ENCODE assay signal across 19 cellular contexts in genomic region chr18:78518805-78519204, GRCh38.
DNase-seq lines count a peak whose midpoint lies in the region; ATAC-seq and TF ChIP-seq lines count a peak whose summit lies in the region.
"Had no signal": no experiment of that assay in that cellular context is flagged by ENCODE, and none has a peak within 500 bp of the region (broad histone marks: within the 10 kb centered on the region; RNA-seq: fewer than 3 reads in every experiment).

No MANE protein-coding gene starts in this region.

- H3K4me1 ChIP-seq in sigmoid colon, result no peaks in the 10 kb centered on the region
- H3K4me1 ChIP-seq: A549, HAP-1 had no signal

- 89 to 93% methylated on average over 25 of the region's 25 CpGs for WGBS in sigmoid colon, 2 donors

- peaks cover 11% of the 10 kb centered on the region for H3K27me3 Mint-ChIP-seq in stimulated activated naive CD8-positive, alpha-beta T cell treated with anti-CD3 and anti-CD28 coated beads, Interleukin-15, amount 100 ng/mL, for 72 hours
- H3K27me3 Mint-ChIP-seq: CD4-positive, alpha-beta memory T cell; IgD-negative memory B cell had no signal

- no peak overlapping the region for H3K27ac ChIP-seq in sigmoid colon
- H3K27ac ChIP-seq: 22Rv1, A549, C4-2B had no signal

- DNase-seq in activated effector memory CD4-positive, alpha-beta T cell treated with anti-CD3 and anti-CD28 coated beads, Interleukin-2, amount 50 U/mL, for 16 hours, result peak; percentile 52
- no peak for DNase-seq in activated effector memory CD4-positive, alpha-beta T cell treated with Interleukin-2 at 50 U/mL for 16 hours
- DNase-seq in left lobe of liver (ENCODE audit: low spot score), result peak; percentile 28
- peak; percentile 60 for DNase-seq in sigmoid colon
- DNase-seq in stimulated activated naive CD8-positive, alpha-beta T cell treated with anti-CD3 and anti-CD28 coated beads, Interleukin-15, amount 100 ng/mL, for 72 hours, result no peak
- DNase-seq in NCI-H1436 treated with DMSO at 0.1 percent for 48 hours (lab: John Stamatoyannopoulos, UW), result no peak
- DNase-seq: AML-193; CD4-positive, alpha-beta memory T cell; DMS153; DMS79; GDM1; GOT3 had no signal

- H3K4me3 ChIP-seq in sigmoid colon, result no peak overlapping the region
- H3K4me3 ChIP-seq: A549, HAP-1 had no signal

- H3K4me1 Mint-ChIP-seq in stimulated activated naive CD8-positive, alpha-beta T cell treated with anti-CD3 and anti-CD28 coated beads, Interleukin-15, amount 100 ng/mL, for 72 hours, result no peaks in the 10 kb centered on the region
- H3K4me1 Mint-ChIP-seq: CD4-positive, alpha-beta memory T cell; IgD-negative memory B cell had no signal

- intact Hi-C loops in sigmoid colon (cut with DNase I), result no loop called here

- no peak for TF ChIP-seq EP300 in sigmoid colon (IDR thresholded peaks at IDR 0.05)

- H3K36me3 ChIP-seq in sigmoid colon, result no peaks in the 10 kb centered on the region
- H3K36me3 ChIP-seq: HAP-1 had no signal

- no peak for TF ChIP-seq CTCF in sigmoid colon (IDR thresholded peaks at IDR 0.05)

- ATAC-seq in left lobe of liver (no peak), GM21381 (IDR thresholded peaks at IDR 0.05; ENCODE audit: unreplicated experiment) (no peak)
- no peak for ATAC-seq in stimulated activated naive CD8-positive, alpha-beta T cell treated with anti-CD3 and anti-CD28 coated beads, Interleukin-15, amount 100 ng/mL, for 72 hours
- ATAC-seq: A549, HepG2 had no signal

- TF ChIP-seq POLR2A in sigmoid colon (IDR thresholded peaks at IDR 0.05), result no peak

- no peaks in the 10 kb centered on the region for H3K9me3 Mint-ChIP-seq in stimulated activated naive CD8-positive, alpha-beta T cell treated with anti-CD3 and anti-CD28 coated beads, Interleukin-15, amount 100 ng/mL, for 72 hours

- H3K27me3 ChIP-seq in sigmoid colon, result peaks cover 0 to 4% (median 0%) of the 10 kb centered on the region in 3 donors

- no peaks in the 10 kb centered on the region for H3K9me3 ChIP-seq in sigmoid colon
- H3K9me3 ChIP-seq: A549, HAP-1 had no signal

- H3K4me3 Mint-ChIP-seq in stimulated activated naive CD8-positive, alpha-beta T cell treated with anti-CD3 and anti-CD28 coated beads, Interleukin-15, amount 100 ng/mL, for 72 hours, result no peak overlapping the region
- H3K4me3 Mint-ChIP-seq: CD4-positive, alpha-beta memory T cell; IgD-negative memory B cell had no signal

- no peak overlapping the region for H3K27ac Mint-ChIP-seq in stimulated activated naive CD8-positive, alpha-beta T cell treated with anti-CD3 and anti-CD28 coated beads, Interleukin-15, amount 100 ng/mL, for 72 hours
- H3K27ac Mint-ChIP-seq: CD4-positive, alpha-beta memory T cell had no signal

Comparison
In these comparisons a context has a peak if more than half of its experiments do, and no peak if none do; other contexts are left out.
1. DNase-seq: peak in activated effector memory CD4-positive, alpha-beta T cell treated with anti-CD3 and anti-CD28 coated beads, Interleukin-2, amount 50 U/mL, for 16 hours (single experiment), left lobe of liver (single experiment) and sigmoid colon (single experiment); none in activated effector memory CD4-positive, alpha-beta T cell treated with Interleukin-2 at 50 U/mL for 16 hours (single experiment), stimulated activated naive CD8-positive, alpha-beta T cell treated with anti-CD3 and anti-CD28 coated beads, Interleukin-15, amount 100 ng/mL, for 72 hours (0 of 2) and NCI-H1436 treated with DMSO at 0.1 percent for 48 hours (single experiment).